In the genomic region with DNA sequence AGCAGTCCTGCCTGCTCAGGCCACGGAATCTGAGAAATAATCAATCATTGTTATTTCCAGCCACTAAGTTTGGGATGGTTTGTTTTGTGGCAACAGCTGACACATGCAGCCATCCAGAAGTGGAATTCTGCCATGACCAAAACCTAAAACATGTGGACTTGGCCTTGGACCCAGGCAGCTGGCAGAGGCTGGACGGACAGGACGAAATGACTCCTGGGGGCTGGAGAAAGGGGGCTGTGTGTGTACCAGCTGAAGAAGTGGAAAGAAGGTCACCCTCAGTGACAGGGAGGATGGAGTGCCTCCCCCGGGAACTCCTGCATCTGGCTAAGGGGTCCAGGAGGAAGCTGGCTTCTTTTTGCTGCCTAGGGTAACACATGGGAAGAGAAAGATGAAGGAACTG, we compare ENCODE assay signal across 20 cellular contexts. TPM values are rescaled to one million over a fixed set of nuclear protein-coding genes. Genes with fewer than 3 reads are reported as not detected.
DNase-seq lines count a peak whose midpoint lies in the region; TF ChIP-seq lines count a peak whose summit lies in the region.
"Had no signal": no experiment of that assay in that cellular context is flagged by ENCODE, and none has a peak within 500 bp of the region (broad histone marks: within the 10 kb centered on the region; RNA-seq: fewer than 3 reads in every experiment).

No MANE protein-coding gene starts in this region.

- no peaks in the 10 kb centered on the region for H4K20me1 ChIP-seq in mammary epithelial cell (ENCODE audit: insufficient read depth, low read length)

- no peaks in the 10 kb centered on the region for H3K36me3 ChIP-seq in breast epithelium
- H3K36me3 ChIP-seq in mammary epithelial cell (ENCODE audit: insufficient read depth, low read length), result no peaks in the 10 kb centered on the region
- H3K36me3 ChIP-seq in esophagus squamous epithelium, result peaks cover 0 to 40% (median 0%) of the 10 kb centered on the region in 3 donors
- H3K36me3 ChIP-seq in tibial nerve, result peaks cover 0 to 41% (median 0%) of the 10 kb centered on the region in 3 donors
- H3K36me3 ChIP-seq: cardiac muscle cell, neutrophil had no signal

- H3K4me3 ChIP-seq in breast epithelium (no peak overlapping the region), mammary epithelial cell (replicated peaks in 1 of 3; ENCODE audit: insufficient read depth in 1 of 3, low read depth in 2 of 3, low read length in 3 of 3) (no peak overlapping the region), esophagus squamous epithelium (no peak overlapping the region), tibial nerve (no peak overlapping the region)
- H3K4me3 ChIP-seq: cardiac muscle cell had no signal

- no peak overlapping the region for H3K4me3 Mint-ChIP-seq in neural crest cell
- H3K4me3 Mint-ChIP-seq: activated naive CD4-positive, alpha-beta T cell treated with anti-CD3 and anti-CD28 coated beads, Interleukin-2, amount 50 U/mL, for 24 hours had no signal

- H3K9ac ChIP-seq in mammary epithelial cell (ENCODE audit: insufficient read depth, low read length), result no peak overlapping the region

- TF ChIP-seq POLR2A in breast epithelium (IDR thresholded peaks at IDR 0.05) (no peak), esophagus squamous epithelium (IDR thresholded peaks at IDR 0.05) (no peak), tibial nerve (IDR thresholded peaks at IDR 0.05) (no peak)

- dilution Hi-C loops in mammary epithelial cell (cut with HindIII; ENCODE audit: low sequenced_read_pairs), result no loop called here

- H3K79me2 ChIP-seq in mammary epithelial cell (ENCODE audit: insufficient read depth, low read length), result peaks cover 5% of the 10 kb centered on the region

- H3K4me1 ChIP-seq in breast epithelium, result peaks cover 2 to 15% of the 10 kb centered on the region in 2 donors
- H3K4me1 ChIP-seq in mammary epithelial cell (ENCODE audit: insufficient read depth, low read length), result peaks cover 12% of the 10 kb centered on the region
- peaks cover 32 to 65% (median 33%) of the 10 kb centered on the region in 3 donors for H3K4me1 ChIP-seq in esophagus squamous epithelium
- H3K4me1 ChIP-seq in tibial nerve, result peaks cover 0 to 67% (median 26%) of the 10 kb centered on the region in 4 donors

- no peak for TF ChIP-seq EP300 in tibial nerve (IDR thresholded peaks at IDR 0.05)

- DNase-seq in breast epithelium (ENCODE audit: low spot score in 2 of 2) (no peak), mammary epithelial cell (no peak), esophagus squamous epithelium (lab: John Stamatoyannopoulos, UW) (no peak), neural crest cell (ENCODE audit: low read depth, low spot score) (no peak), tibial nerve (ENCODE audit: low spot score in 2 of 2) (no peak), DMS53 (lab: John Stamatoyannopoulos, UW) (no peak), middle frontal gyrus (ENCODE audit: extremely low spot score, low spot score) (no peak), HuH-7 (ENCODE audit: low spot score) (no peak)
- DNase-seq: activated CD4-positive, alpha-beta T cell treated with anti-CD3 and anti-CD28 coated beads for 4 hours; DND-41; foreskin melanocyte; mesendoderm; NCI-H748 treated with DMSO at 0.1 percent for 48 hours; stimulated activated CD4-positive, alpha-beta T cell treated with anti-CD3 and anti-CD28 coated beads, Interleukin-4, amount 100 ng/mL, for 1 hour; stimulated activated CD8-positive, alpha-beta memory T cell treated with anti-CD3 and anti-CD28 coated beads, Interleukin-4, amount 100 ng/mL, for 48 hours had no signal

- H3K27ac ChIP-seq in breast epithelium (peak overlapping the region; percentile 51 to 56), mammary epithelial cell (ENCODE audit: insufficient read depth, low read depth, low read length) (no peak overlapping the region), esophagus squamous epithelium (peak overlapping the region in 3 of 4 donors; percentile 57 to 74 (median 72)), tibial nerve (peak overlapping the region in 3 of 4 donors; percentile 35 to 75 (median 66))
- H3K27ac ChIP-seq: C4-2B, cardiac muscle cell, neutrophil had no signal

- H3K9me3 ChIP-seq in breast epithelium, result no peaks in the 10 kb centered on the region
- H3K9me3 ChIP-seq in mammary epithelial cell (replicated peaks; ENCODE audit: insufficient read depth, low read length), result no peaks in the 10 kb centered on the region
- no peaks in the 10 kb centered on the region for H3K9me3 ChIP-seq in esophagus squamous epithelium
- no peaks in the 10 kb centered on the region for H3K9me3 ChIP-seq in tibial nerve
- H3K9me3 ChIP-seq: neutrophil had no signal

- no peak for TF ChIP-seq CTCF in breast epithelium (IDR thresholded peaks at IDR 0.05)
- no peak for TF ChIP-seq CTCF in mammary epithelial cell (conservative IDR thresholded peaks at IDR 0.05 in 1 of 2, IDR thresholded peaks at IDR 0.05 in 1 of 2; ENCODE audit: extremely low read depth in 1 of 2, insufficient read depth in 1 of 2, low read depth in 1 of 2, low read length in 2 of 2)
- no peak for TF ChIP-seq CTCF in esophagus squamous epithelium (IDR thresholded peaks at IDR 0.05)
- TF ChIP-seq CTCF in neural crest cell (conservative IDR thresholded peaks at IDR 0.05), result no peak
- no peak for TF ChIP-seq CTCF in tibial nerve (IDR thresholded peaks at IDR 0.05)

- peak overlapping the region; percentile 50 for H3K27ac Mint-ChIP-seq in neural crest cell (ENCODE audit: unreplicated experiment)
- H3K27ac Mint-ChIP-seq: activated naive CD4-positive, alpha-beta T cell treated with anti-CD3 and anti-CD28 coated beads, Interleukin-2, amount 50 U/mL, for 24 hours had no signal

- no peaks in the 10 kb centered on the region for H3K9me3 Mint-ChIP-seq in neural crest cell
- H3K9me3 Mint-ChIP-seq: activated naive CD4-positive, alpha-beta T cell treated with anti-CD3 and anti-CD28 coated beads, Interleukin-2, amount 50 U/mL, for 24 hours had no signal

- H3K27me3 ChIP-seq in breast epithelium (no peaks in the 10 kb centered on the region), mammary epithelial cell (ENCODE audit: insufficient read depth, low read length) (no peaks in the 10 kb centered on the region), esophagus squamous epithelium (no peaks in the 10 kb centered on the region), tibial nerve (no peaks in the 10 kb centered on the region)
- H3K27me3 ChIP-seq: cardiac muscle cell, neutrophil had no signal

- no peak overlapping the region for H3K4me2 ChIP-seq in mammary epithelial cell (ENCODE audit: insufficient read depth, low read depth, low read length)

- H2AFZ ChIP-seq in mammary epithelial cell (ENCODE audit: low read depth, low read length), result no peak overlapping the region

- 88% methylated on average over 4 of the region's 4 CpGs for WGBS in mammary epithelial cell (ENCODE audit: low coverage, missing lambda C conversion rate)
- 60 to 66% methylated on average over 4 of the region's 4 CpGs for whole genome bisulfite sequencing in esophagus squamous epithelium, 2 donors
- 43 to 53% methylated on average over 4 of the region's 4 CpGs for WGBS in tibial nerve, 2 donors

- peaks cover 23% of the 10 kb centered on the region for H3K4me1 Mint-ChIP-seq in neural crest cell

- in situ Hi-C loops in mammary epithelial cell (cut with MboI; ENCODE audit: low sequenced_read_pairs in 2 of 2), result no loop called here

- no TSS peak for BruUV-seq in mammary epithelial cell (replicated peaks; lab: Mats Ljungman, UMichigan)

- intact Hi-C loops in breast epithelium (cut with DNase I; ENCODE audit: low total_unique reads) (no loop called here), mammary epithelial cell (cut with micrococcal nuclease) (no loop called here), esophagus squamous epithelium (cut with DNase I) (no loop called here)

- H3K36me3 Mint-ChIP-seq in neural crest cell (ENCODE audit: low read depth), result no peaks in the 10 kb centered on the region
- H3K36me3 Mint-ChIP-seq: activated naive CD4-positive, alpha-beta T cell treated with anti-CD3 and anti-CD28 coated beads, Interleukin-2, amount 50 U/mL, for 24 hours had no signal

- peaks cover 4% of the 10 kb centered on the region for H3K27me3 Mint-ChIP-seq in neural crest cell (ENCODE audit: low read depth)
- H3K27me3 Mint-ChIP-seq: activated naive CD4-positive, alpha-beta T cell treated with anti-CD3 and anti-CD28 coated beads, Interleukin-2, amount 50 U/mL, for 24 hours had no signal

- CTCF ChIA-PET in mammary epithelial cell (lab: Charles Lee; ENCODE audit: low non-redundant PET), result no interaction called here

RNA-seq across cellular contexts. Expression of a gene that starts 14.4 kb away (rescaled TPM):
- total RNA-seq in breast epithelium, result 100 to 1,000 TPM; 100 to 146 (median 137) TPM
- 10 to 100 TPM; 70.0 to 93.3 TPM for total RNA-seq in mammary epithelial cell
- polyA plus RNA-seq in mammary epithelial cell, result 82.5 TPM
- 123 TPM for polyA minus RNA-seq in mammary epithelial cell
- total RNA-seq in esophagus squamous epithelium, result 10 to 100 TPM; 76.6 to 95.7 (median 84.4) TPM
- 20.1 and 21.3 TPM in 2 replicates for total RNA-seq in neural crest cell
- total RNA-seq in tibial nerve, result 100 to 1,000 TPM; 130 to 185 (median 155) TPM

RNA-seq across cellular contexts. Expression of a gene that starts 42.8 kb away (rescaled TPM):
- total RNA-seq in breast epithelium (10 to 100 TPM; 23.6 to 64.6 (median 24.9) TPM), mammary epithelial cell (10 to 100 TPM; 17.0 to 20.3 TPM), esophagus squamous epithelium (10 to 100 TPM; 18.7 to 38.3 (median 26.5) TPM), neural crest cell (21.4 and 21.5 TPM in 2 replicates), tibial nerve (10 to 100 TPM; 18.8 to 33.6 (median 25.8) TPM)
- polyA plus RNA-seq in mammary epithelial cell, result 25.1 TPM
- polyA minus RNA-seq in mammary epithelial cell, result 31.0 TPM

RNA-seq across cellular contexts. Expression of a gene that starts 53.8 kb away (rescaled TPM):
- total RNA-seq in breast epithelium, result 10 to 100 TPM in 2 of 3 donors, 1 to 10 TPM in 1; 8.0 to 12.8 (median 10.8) TPM
- 1 to 10 TPM in 1 of 2 donors, under 1 TPM in 1; 0.16 to 1.2 TPM for total RNA-seq in mammary epithelial cell
- polyA plus RNA-seq in mammary epithelial cell, result 0.11 TPM
- polyA minus RNA-seq in mammary epithelial cell, result not detected
- total RNA-seq in esophagus squamous epithelium, result 10 to 100 TPM in 2 of 4 donors, 1 to 10 TPM in 2; 7.5 to 40.4 (median 12.1) TPM
- 9.2 and 9.4 TPM in 2 replicates for total RNA-seq in neural crest cell
- 10 to 100 TPM; 17.1 to 54.4 (median 35.8) TPM for total RNA-seq in tibial nerve
- total RNA-seq: A172 had no signal
